12 cellular contexts compared by ENCODE assay signal in genomic region chr7:6531492-6532279, GRCh38. TPM values are rescaled to one million over a fixed set of nuclear protein-coding genes. Genes with fewer than 3 reads are reported as not detected.
DNase-seq lines count a peak whose midpoint lies in the region; ATAC-seq lines count a peak whose summit lies in the region.
"Had no signal": no experiment of that assay in that cellular context is flagged by ENCODE, and none has a peak within 500 bp of the region (broad histone marks: within the 10 kb centered on the region; RNA-seq: fewer than 3 reads in every experiment).

No MANE protein-coding gene starts in this region.

- H3K27me3 Mint-ChIP-seq in CD4-positive, CD25-positive, alpha-beta regulatory T cell = peaks cover 68% of the 10 kb centered on the region
- H3K27me3 Mint-ChIP-seq in activated naive CD8-positive, alpha-beta T cell treated with anti-CD3 and anti-CD28 coated beads for 36 hours = peaks cover 36% of the 10 kb centered on the region
- H3K27me3 Mint-ChIP-seq in naive thymus-derived CD4-positive, alpha-beta T cell = peaks cover 8 to 59% (median 18%) of the 10 kb centered on the region in 5 donors

- no peak overlapping the region for H3K27ac ChIP-seq in CD4-positive, CD25-positive, alpha-beta regulatory T cell (ENCODE audit: insufficient read depth, low read length, poor library complexity, severe bottlenecking)
- no peak overlapping the region for H3K27ac ChIP-seq in naive thymus-derived CD4-positive, alpha-beta T cell (ENCODE audit: low read depth, low read length)
- H3K27ac ChIP-seq: gastrocnemius medialis, tibial nerve had no signal

- H3K36me3 ChIP-seq in CD4-positive, CD25-positive, alpha-beta regulatory T cell (ENCODE audit: control insufficient read depth, insufficient read depth, low read length) = no peaks in the 10 kb centered on the region
- no peaks in the 10 kb centered on the region for H3K36me3 ChIP-seq in H7 (replicated peaks; ENCODE audit: control insufficient read depth, insufficient read depth, low read length)
- no peaks in the 10 kb centered on the region for H3K36me3 ChIP-seq in naive thymus-derived CD4-positive, alpha-beta T cell (ENCODE audit: control insufficient read depth in 2 of 3, insufficient read depth in 3 of 3, low read length in 3 of 3)
- H3K36me3 ChIP-seq: gastrocnemius medialis, tibial nerve had no signal

- peaks cover 12% of the 10 kb centered on the region for H3K4me1 ChIP-seq in CD4-positive, CD25-positive, alpha-beta regulatory T cell (ENCODE audit: control insufficient read depth, insufficient read depth, low read length, poor library complexity, severe bottlenecking)
- peaks cover 0 to 4% of the 10 kb centered on the region in 2 donors for H3K4me1 ChIP-seq in naive thymus-derived CD4-positive, alpha-beta T cell (ENCODE audit: control insufficient read depth in 2 of 2, insufficient read depth in 2 of 2, low read length in 2 of 2)

- intact Hi-C loops in naive thymus-derived CD4-positive, alpha-beta T cell (cut with micrococcal nuclease) = loop anchor here in 1 of 2 donors (1.0 kb wide), 1 partner anchor 28 kb away; no protein-coding TSS in a partner anchor

- H3K4me1 Mint-ChIP-seq in CD4-positive, CD25-positive, alpha-beta regulatory T cell = peaks cover 0 to 23% (median 5%) of the 10 kb centered on the region in 4 donors
- peaks cover 23% of the 10 kb centered on the region for H3K4me1 Mint-ChIP-seq in activated naive CD8-positive, alpha-beta T cell treated with anti-CD3 and anti-CD28 coated beads for 36 hours
- H3K4me1 Mint-ChIP-seq in naive thymus-derived CD4-positive, alpha-beta T cell = peaks cover 7 to 23% (median 14%) of the 10 kb centered on the region in 7 donors

- no peak overlapping the region for H3K4me3 ChIP-seq in CD4-positive, CD25-positive, alpha-beta regulatory T cell (ENCODE audit: low read depth, low read length)
- peak overlapping the region; percentile 88 for H3K4me3 ChIP-seq in H7 (ENCODE audit: insufficient read depth, low read depth, low read length)
- peak overlapping the region; percentile 55 for H3K4me3 ChIP-seq in naive thymus-derived CD4-positive, alpha-beta T cell (ENCODE audit: low read length)

- no peak for ATAC-seq in CD4-positive, CD25-positive, alpha-beta regulatory T cell (ENCODE audit: low read depth in 2 of 2)
- ATAC-seq in naive thymus-derived CD4-positive, alpha-beta T cell = no peak
- ATAC-seq: gastrocnemius medialis had no signal

- peak overlapping the region in 3 of 4 donors; percentile 29 to 81 (median 73) for H3K4me3 Mint-ChIP-seq in CD4-positive, CD25-positive, alpha-beta regulatory T cell
- peak overlapping the region; percentile 74 for H3K4me3 Mint-ChIP-seq in activated naive CD8-positive, alpha-beta T cell treated with anti-CD3 and anti-CD28 coated beads for 36 hours
- H3K4me3 Mint-ChIP-seq in naive thymus-derived CD4-positive, alpha-beta T cell = peak overlapping the region; percentile 74 to 87 (median 81)

- POLR2A ChIA-PET in naive thymus-derived CD4-positive, alpha-beta T cell (lab: Charles Lee) = interaction anchor here (0.6 to 1.4 kb wide), 3 partner anchors 13 to 58 kb away, joined by 3 to 6 read pairs (median 4); partner anchors contain the start of gene INTS15

- no peak overlapping the region for H3K27ac Mint-ChIP-seq in CD4-positive, CD25-positive, alpha-beta regulatory T cell
- no peak overlapping the region for H3K27ac Mint-ChIP-seq in activated naive CD8-positive, alpha-beta T cell treated with anti-CD3 and anti-CD28 coated beads for 36 hours
- peak overlapping the region in 2 of 9 donors; percentile 55 to 62 for H3K27ac Mint-ChIP-seq in naive thymus-derived CD4-positive, alpha-beta T cell

- no peaks in the 10 kb centered on the region for H3K9me3 ChIP-seq in CD4-positive, CD25-positive, alpha-beta regulatory T cell (ENCODE audit: control insufficient read depth in 2 of 2, low read length in 2 of 2)
- H3K9me3 ChIP-seq in naive thymus-derived CD4-positive, alpha-beta T cell (ENCODE audit: control insufficient read depth in 2 of 3, low read length in 3 of 3) = no peaks in the 10 kb centered on the region
- H3K9me3 ChIP-seq: gastrocnemius medialis, tibial nerve had no signal

- no peak for DNase-seq in CD4-positive, CD25-positive, alpha-beta regulatory T cell
- DNase-seq in H7 = no peak
- no peak for DNase-seq in activated naive CD8-positive, alpha-beta T cell treated with anti-CD3 and anti-CD28 coated beads for 36 hours
- DNase-seq in naive thymus-derived CD4-positive, alpha-beta T cell = no peak
- DNase-seq in KG1 (lab: John Stamatoyannopoulos, UW) = no peak
- no peak for DNase-seq in DMS79 (lab: John Stamatoyannopoulos, UW)
- DNase-seq in hippocampal formation (lab: John Stamatoyannopoulos, UW) = no peak
- no peak for DNase-seq in SIG-M5 treated with dmso at 0.1 percent for 504 hours (lab: John Stamatoyannopoulos, UW; ENCODE audit: unreplicated experiment)
- DNase-seq: gastrocnemius medialis, NCI-H2029 treated with DMSO at 0.1 percent for 48 hours had no signal

- peaks cover 0 to 1% (median 0%) of the 10 kb centered on the region in 7 donors for H3K9me3 Mint-ChIP-seq in CD4-positive, CD25-positive, alpha-beta regulatory T cell
- no peaks in the 10 kb centered on the region for H3K9me3 Mint-ChIP-seq in activated naive CD8-positive, alpha-beta T cell treated with anti-CD3 and anti-CD28 coated beads for 36 hours
- no peaks in the 10 kb centered on the region for H3K9me3 Mint-ChIP-seq in naive thymus-derived CD4-positive, alpha-beta T cell

- H3K36me3 Mint-ChIP-seq in CD4-positive, CD25-positive, alpha-beta regulatory T cell = no peaks in the 10 kb centered on the region
- no peaks in the 10 kb centered on the region for H3K36me3 Mint-ChIP-seq in activated naive CD8-positive, alpha-beta T cell treated with anti-CD3 and anti-CD28 coated beads for 36 hours
- no peaks in the 10 kb centered on the region for H3K36me3 Mint-ChIP-seq in naive thymus-derived CD4-positive, alpha-beta T cell

- H3K27me3 ChIP-seq in CD4-positive, CD25-positive, alpha-beta regulatory T cell (ENCODE audit: control insufficient read depth, insufficient read depth, low read length) = peaks cover 4% of the 10 kb centered on the region
- peaks cover 69% of the 10 kb centered on the region for H3K27me3 ChIP-seq in H7 (ENCODE audit: control insufficient read depth, insufficient read depth, low read length)
- no peaks in the 10 kb centered on the region for H3K27me3 ChIP-seq in naive thymus-derived CD4-positive, alpha-beta T cell (ENCODE audit: control insufficient read depth in 2 of 2, insufficient read depth in 2 of 2, low read length in 2 of 2)

- CTCF ChIA-PET in naive thymus-derived CD4-positive, alpha-beta T cell (lab: Charles Lee) = no interaction called here

RNA-seq across cellular contexts. Expression of gene GRID2IP, which starts 19.6 kb away (rescaled TPM):
- total RNA-seq in CD4-positive, CD25-positive, alpha-beta regulatory T cell = 0.15 TPM
- under 1 TPM in 1 of 4 donors, not detected in 3; 0.10 TPM for polyA plus RNA-seq in CD4-positive, CD25-positive, alpha-beta regulatory T cell
- total RNA-seq in H7 (2014; rRNA removed; shearing (Covaris generic)) = 0.28 and 0.33 TPM in 2 replicates
- under 1 TPM in 1 of 2 experiments, not detected in 1; 0.06 TPM for total RNA-seq in activated naive CD8-positive, alpha-beta T cell treated with anti-CD3 and anti-CD28 coated beads for 36 hours
- total RNA-seq in naive thymus-derived CD4-positive, alpha-beta T cell = 1 to 10 TPM in 2 of 5 experiments, under 1 TPM in 2, not detected in 1; 0.24 to 1.5 (median 1.1) TPM
- polyA plus RNA-seq in naive thymus-derived CD4-positive, alpha-beta T cell = not detected
- total RNA-seq: Daoy, tibial nerve had no signal

RNA-seq across cellular contexts. Expression of gene ZDHHC4, which starts 45.6 kb away (rescaled TPM):
- 20.4 TPM for total RNA-seq in CD4-positive, CD25-positive, alpha-beta regulatory T cell
- polyA plus RNA-seq in CD4-positive, CD25-positive, alpha-beta regulatory T cell = 10 to 100 TPM; 63.5 to 77.9 (median 67.0) TPM
- 54.8 and 63.2 TPM in 2 replicates for total RNA-seq in H7 (2014; rRNA removed; shearing (Covaris generic))
- 10 to 100 TPM; 31.4 to 40.2 TPM for total RNA-seq in activated naive CD8-positive, alpha-beta T cell treated with anti-CD3 and anti-CD28 coated beads for 36 hours
- 10 to 100 TPM; 25.2 to 42.2 (median 31.8) TPM for total RNA-seq in naive thymus-derived CD4-positive, alpha-beta T cell
- polyA plus RNA-seq in naive thymus-derived CD4-positive, alpha-beta T cell = 10 to 100 TPM; 65.9 to 82.1 TPM

RNA-seq across cellular contexts. Expression of gene KDELR2, which starts 47.7 kb away (rescaled TPM):
- 39.9 TPM for total RNA-seq in CD4-positive, CD25-positive, alpha-beta regulatory T cell
- polyA plus RNA-seq in CD4-positive, CD25-positive, alpha-beta regulatory T cell = 10 to 100 TPM; 52.8 to 74.9 (median 56.6) TPM
- total RNA-seq in H7 (2014; rRNA removed; shearing (Covaris generic)) = 60.9 and 64.1 TPM in 2 replicates
- total RNA-seq in activated naive CD8-positive, alpha-beta T cell treated with anti-CD3 and anti-CD28 coated beads for 36 hours = 10 to 100 TPM; 63.0 to 67.3 TPM
- total RNA-seq in naive thymus-derived CD4-positive, alpha-beta T cell = 10 to 100 TPM; 28.1 to 60.9 (median 36.8) TPM
- 10 to 100 TPM; 36.3 to 43.7 TPM for polyA plus RNA-seq in naive thymus-derived CD4-positive, alpha-beta T cell

RNA-seq across cellular contexts. Expression of gene INTS15, which starts 58.1 kb away (rescaled TPM):
- 50.1 TPM for total RNA-seq in CD4-positive, CD25-positive, alpha-beta regulatory T cell
- polyA plus RNA-seq in CD4-positive, CD25-positive, alpha-beta regulatory T cell = 10 to 100 TPM; 28.3 to 33.1 (median 31.5) TPM
- total RNA-seq in H7 (2014; rRNA removed; shearing (Covaris generic)) = 24.7 and 30.7 TPM in 2 replicates
- total RNA-seq in activated naive CD8-positive, alpha-beta T cell treated with anti-CD3 and anti-CD28 coated beads for 36 hours = 10 to 100 TPM; 31.9 to 35.0 TPM
- total RNA-seq in naive thymus-derived CD4-positive, alpha-beta T cell = 10 to 100 TPM; 39.9 to 69.1 (median 56.5) TPM
- 10 to 100 TPM; 29.7 to 51.8 TPM for polyA plus RNA-seq in naive thymus-derived CD4-positive, alpha-beta T cell
